In the genomic region with DNA sequence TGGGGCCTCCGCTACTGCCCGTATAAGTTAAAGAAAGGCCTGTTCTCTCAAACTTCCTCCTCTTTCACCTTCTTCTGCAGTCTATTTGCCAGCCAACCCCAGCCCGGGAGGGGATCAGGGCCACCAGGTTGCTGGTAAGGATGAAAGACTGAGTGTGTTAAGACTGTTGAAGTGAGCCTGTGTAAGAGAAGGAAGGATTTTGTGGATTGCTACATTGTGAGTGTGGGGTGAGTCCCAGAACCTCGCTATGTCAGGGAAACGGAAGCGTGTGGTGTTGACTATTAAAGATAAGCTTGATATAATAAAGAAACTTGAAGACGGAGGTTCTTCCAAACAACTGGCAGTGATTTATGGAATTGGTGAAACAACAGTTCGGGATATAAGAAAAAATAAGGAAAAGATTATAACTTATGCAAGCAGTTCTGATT, we compare ENCODE assay signal across 8 cellular contexts. TPM values are rescaled to one million over a fixed set of nuclear protein-coding genes. Genes with fewer than 3 reads are reported as not detected.
DNase-seq lines count a peak whose midpoint lies in the region; ATAC-seq and TF ChIP-seq lines count a peak whose summit lies in the region.

No MANE protein-coding gene starts in this region.

- H3K4me1 Mint-ChIP-seq in nephron, result peaks cover 35% of the 10 kb centered on the region

- peaks cover 7% of the 10 kb centered on the region for H3K9me3 Mint-ChIP-seq in nephron

- H3K4me3 ChIP-seq in GM12865 (ENCODE audit: low read depth, low read length), result peak overlapping the region; percentile 98
- H3K4me3 ChIP-seq in Peyer's patch, result peak overlapping the region; percentile 73 to 91 (median 80)

- no peaks in the 10 kb centered on the region for H3K27me3 Mint-ChIP-seq in nephron (ENCODE audit: low read depth)

- peaks cover 24% of the 10 kb centered on the region for H3K36me3 Mint-ChIP-seq in nephron (ENCODE audit: low read depth)

- no peaks in the 10 kb centered on the region for H3K9me3 ChIP-seq in Peyer's patch

- peaks cover 0 to 19% (median 2%) of the 10 kb centered on the region in 4 donors for H3K4me1 ChIP-seq in Peyer's patch

- TF ChIP-seq POLR2A in Peyer's patch (IDR thresholded peaks at IDR 0.05), result no peak

- H3K4me3 Mint-ChIP-seq in nephron, result peak overlapping the region; percentile 85 to 100 (median 99)

- H3K27ac ChIP-seq in Peyer's patch (peak overlapping the region; percentile 87 to 95 (median 89)), epithelial cell of prostate (peak overlapping the region; percentile 72)

- no peak for DNase-seq in GM12865 (ENCODE audit: low read depth)
- no peak for DNase-seq in Peyer's patch
- DNase-seq in epithelial cell of prostate (ENCODE audit: low read depth, low spot score), result no peak
- no peak for DNase-seq in NCI-H2107 treated with DMSO at 0.1 percent for 48 hours (lab: John Stamatoyannopoulos, UW; ENCODE audit: unreplicated experiment)
- DNase-seq in pons (ENCODE audit: low spot score), result no peak

- no peaks in the 10 kb centered on the region for H3K27me3 ChIP-seq in Peyer's patch

- TF ChIP-seq CTCF in GM12865 (IDR thresholded peaks at IDR 0.05; ENCODE audit: insufficient read depth, low read depth, low read length, missing control alignments), result no peak
- no peak for TF ChIP-seq CTCF in Peyer's patch (IDR thresholded peaks at IDR 0.05)
- no peak for TF ChIP-seq CTCF in nephron (IDR thresholded peaks at IDR 0.05; ENCODE audit: unreplicated experiment in 3 of 3)

- ATAC-seq in HG02884 (IDR thresholded peaks at IDR 0.05; ENCODE audit: unreplicated experiment) (no peak), HG03139 (IDR thresholded peaks at IDR 0.05; ENCODE audit: unreplicated experiment) (no peak)

- H3K27ac Mint-ChIP-seq in nephron, result peak overlapping the region; percentile 69 to 99 (median 99)

- no peaks in the 10 kb centered on the region for H3K36me3 ChIP-seq in Peyer's patch

RNA-seq across cellular contexts. Expression of a gene that starts 0.6 kb away (rescaled TPM):
- 10 to 100 TPM in 1 of 4 donors, 1 to 10 TPM in 3; 6.8 to 13.2 (median 8.5) TPM for total RNA-seq in Peyer's patch

RNA-seq across cellular contexts. Expression of a gene that starts 0.7 kb away (rescaled TPM):
- 10 to 100 TPM; 19.3 to 63.5 (median 31.1) TPM for total RNA-seq in Peyer's patch

RNA-seq across cellular contexts. Expression of a gene that starts 47.4 kb away (rescaled TPM):
- total RNA-seq in Peyer's patch, result 10 to 100 TPM in 3 of 4 donors, 1 to 10 TPM in 1; 8.4 to 60.2 (median 22.7) TPM
